ENCODE assay signal across 17 cellular contexts in genomic region chr5:158039911-158040347, GRCh38.
A peak's percentile ranks its signal among the peaks of the same experiment; 100 is the strongest.
DNase-seq lines count a peak whose midpoint lies in the region; ATAC-seq and TF ChIP-seq lines count a peak whose summit lies in the region.
"Had no signal": no experiment of that assay in that cellular context is flagged by ENCODE, and none has a peak within 500 bp of the region (broad histone marks: within the 10 kb centered on the region; RNA-seq: fewer than 3 reads in every experiment).

No MANE protein-coding gene starts in this region.

- H3K27me3 ChIP-seq in osteoblast (ENCODE audit: insufficient read depth, low read length) = no peaks in the 10 kb centered on the region

- no peak overlapping the region for H3K4me2 ChIP-seq in osteoblast (ENCODE audit: insufficient read depth, low read length)

- no peak for TF ChIP-seq CTCF in osteoblast (IDR thresholded peaks at IDR 0.05; ENCODE audit: extremely low read depth, low read depth, low read length)

- no peaks in the 10 kb centered on the region for H4K20me1 ChIP-seq in osteoblast (ENCODE audit: insufficient read depth, low read length)

- ATAC-seq in GM21717 (IDR thresholded peaks at IDR 0.05; ENCODE audit: unreplicated experiment) = peak; percentile 84
- peak; percentile 84 for ATAC-seq in HG03196 (IDR thresholded peaks at IDR 0.05; ENCODE audit: unreplicated experiment)
- ATAC-seq: effector memory CD8-positive, alpha-beta T cell; K562 had no signal

- peak; percentile 20 for DNase-seq in DMS79 (lab: John Stamatoyannopoulos, UW)
- no peak for DNase-seq in DMS79 treated with DMSO at 0.1 percent for 48 hours (lab: John Stamatoyannopoulos, UW)
- DNase-seq in osteoblast (ENCODE audit: insufficient read length, low spot score, missing footprints) = peak; percentile 89
- no peak for DNase-seq in HCEC 1CT
- no peak for DNase-seq in NCI-H69 (lab: John Stamatoyannopoulos, UW)
- no peak for DNase-seq in activated CD4-positive, CD25-positive, alpha-beta regulatory T cell treated with anti-CD3 and anti-CD28 coated beads, Interleukin-2, amount 50 U/mL, for 72 hours
- DNase-seq: activated CD8-positive, alpha-beta memory T cell treated with anti-CD3 and anti-CD28 coated beads for 24 hours; effector memory CD8-positive, alpha-beta T cell; islet precursor cell; NCI-H1436 treated with DMSO at 0.1 percent for 48 hours; SHP77 had no signal

- no peaks in the 10 kb centered on the region for H3K36me3 ChIP-seq in osteoblast (ENCODE audit: insufficient read depth, low read length)
- H3K36me3 ChIP-seq: thoracic aorta had no signal

- H3K79me2 ChIP-seq in osteoblast (ENCODE audit: insufficient read depth, low read length) = no peaks in the 10 kb centered on the region
- H3K79me2 ChIP-seq: parathyroid adenoma had no signal

- no peak overlapping the region for H3K27ac ChIP-seq in osteoblast (ENCODE audit: low read depth, low read length)
- H3K27ac ChIP-seq: 22Rv1, parathyroid adenoma, thoracic aorta had no signal

- H3K9me3 ChIP-seq in osteoblast (ENCODE audit: low read depth, low read length) = no peaks in the 10 kb centered on the region

- H2AFZ ChIP-seq in osteoblast (ENCODE audit: low read length) = no peak overlapping the region
- H2AFZ ChIP-seq: parathyroid adenoma had no signal

- peaks cover 4% of the 10 kb centered on the region for H3K4me1 ChIP-seq in osteoblast (ENCODE audit: insufficient read depth, low read length)
- H3K4me1 ChIP-seq: parathyroid adenoma had no signal

- no peak overlapping the region for H3K4me3 ChIP-seq in osteoblast (ENCODE audit: insufficient read depth, low read length)
- H3K4me3 ChIP-seq: K562, thoracic aorta had no signal

Comparison
In these comparisons a context has a peak if more than half of its experiments do, and no peak if none do; other contexts are left out.
1. DNase-seq: peak in DMS79 (single experiment) and osteoblast (single experiment); none in DMS79 treated with DMSO at 0.1 percent for 48 hours (single experiment), HCEC 1CT (single experiment), NCI-H69 (single experiment) and activated CD4-positive, CD25-positive, alpha-beta regulatory T cell treated with anti-CD3 and anti-CD28 coated beads, Interleukin-2, amount 50 U/mL, for 72 hours (single experiment).